In genomic region chr16:50718061-50718760, GRCh38 we compare ENCODE assay signal across 12 cellular contexts. TPM values are rescaled to one million over a fixed set of nuclear protein-coding genes. Genes with fewer than 3 reads are reported as not detected.
DNase-seq lines count a peak whose midpoint lies in the region; ATAC-seq and TF ChIP-seq lines count a peak whose summit lies in the region.
"Had no signal": no experiment of that assay in that cellular context is flagged by ENCODE, and none has a peak within 500 bp of the region (broad histone marks: within the 10 kb centered on the region; RNA-seq: fewer than 3 reads in every experiment).

No MANE protein-coding gene starts in this region.

- POLR2A ChIA-PET in AG04449 (lab: Yijun Ruan, JAX) = no interaction called here

- ATAC-seq in GM19452 (IDR thresholded peaks at IDR 0.05; ENCODE audit: unreplicated experiment) = no peak

- TF ChIP-seq CTCF in AG04449 (IDR thresholded peaks at IDR 0.05; ENCODE audit: insufficient read depth, low read length, missing control alignments) = no peak

- no peak for DNase-seq in AG04449 (ENCODE audit: low read depth, low spot score)
- peak; percentile 62 for DNase-seq in EL
- peak; percentile 72 for DNase-seq in SK-N-DZ (ENCODE audit: low spot score)
- DNase-seq in hepatic stellate cell (ENCODE audit: low spot score) = peak; percentile 36
- DNase-seq in NCI-H187 (lab: John Stamatoyannopoulos, UW) = no peak
- DNase-seq in NCI-H2081 treated with DMSO at 0.1 percent for 48 hours (lab: John Stamatoyannopoulos, UW) = no peak
- no peak for DNase-seq in Kasumi-1 (lab: John Stamatoyannopoulos, UW)
- DNase-seq: activated naive CD4-positive, alpha-beta T cell treated with Interleukin-2 at 50 U/mL for 16 hours; DND-41; occipital lobe had no signal

- H3K4me3 ChIP-seq in AG04449 (ENCODE audit: low read depth, low read length) = peak overlapping the region; percentile 29
- H3K4me3 ChIP-seq: smooth muscle cell had no signal

- CTCF ChIA-PET in AG04449 (lab: Yijun Ruan, JAX) = interaction anchor here (1.7 kb wide), 1 partner anchor 53 kb away, joined by 8 read pairs; no protein-coding TSS in a partner anchor

RNA-seq across cellular contexts. Expression of gene CYLD, which starts 23.7 kb away (rescaled TPM):
- polyA plus RNA-seq in SK-N-DZ (2014; cell fraction: cytosol; rRNA removed) = 6.8 and 11.1 TPM in 2 replicates
- polyA plus RNA-seq in SK-N-DZ (2014; cell fraction: nucleus; rRNA removed) = 9.7 and 10.4 TPM in 2 replicates

RNA-seq across cellular contexts. Expression of gene NOD2, which starts 24.8 kb away (rescaled TPM):
- polyA plus RNA-seq in SK-N-DZ (2014; cell fraction: cytosol; rRNA removed) = 0.13 TPM in 1 of 2 replicates, not detected in the other
- polyA plus RNA-seq in SK-N-DZ (2014; cell fraction: nucleus; rRNA removed) = 0.07 TPM in 1 of 2 replicates, not detected in the other
- polyA plus RNA-seq: smooth muscle cell had no signal

RNA-seq across cellular contexts. Expression of gene SNX20, which starts 37.1 kb away (rescaled TPM):
- not detected in 2 replicates for polyA plus RNA-seq in SK-N-DZ (2014; cell fraction: cytosol; rRNA removed)
- not detected in 2 replicates for polyA plus RNA-seq in SK-N-DZ (2014; cell fraction: nucleus; rRNA removed)
- polyA plus RNA-seq: smooth muscle cell had no signal

Comparison
In these comparisons a context has a peak if more than half of its experiments do, and no peak if none do; other contexts are left out.
1. DNase-seq: peak in EL (single experiment), SK-N-DZ (single experiment) and hepatic stellate cell (single experiment); none in AG04449 (single experiment), NCI-H187 (0 of 2), NCI-H2081 treated with DMSO at 0.1 percent for 48 hours (single experiment) and Kasumi-1 (0 of 2).